8 cellular contexts compared by ENCODE assay signal in genomic region chrX:40579880-40580536, GRCh38. TPM values are rescaled to one million over a fixed set of nuclear protein-coding genes. Genes with fewer than 3 reads are reported as not detected.
DNase-seq lines count a peak whose midpoint lies in the region; ATAC-seq and TF ChIP-seq lines count a peak whose summit lies in the region.

No MANE protein-coding gene starts in this region.

- intact Hi-C loops in dorsolateral prefrontal cortex (cut with DNase I) = loop anchor here in 1 of 2 donors (5.0 kb wide), 2 partner anchors 67 to 152 kb away; partner anchors contain the start of gene CXorf38
- intact Hi-C loops in naive thymus-derived CD4-positive, alpha-beta T cell (cut with micrococcal nuclease) = loop anchor here (1.0 to 10.0 kb wide), 10 partner anchors 9 to 1775 kb away; partner anchors contain the start of genes CXorf38 (in 2 of the 2), USP9X (in 2 of the 2), MED14 (in 1 of the 2) and MID1IP1 (in 1 of the 2)

- H3K27me3 Mint-ChIP-seq in naive thymus-derived CD4-positive, alpha-beta T cell = no peaks in the 10 kb centered on the region

- ATAC-seq in GM21367 (IDR thresholded peaks at IDR 0.05; ENCODE audit: unreplicated experiment) = peak; percentile 40
- peak; percentile 55 for ATAC-seq in naive thymus-derived CD4-positive, alpha-beta T cell
- ATAC-seq in GM21381 (IDR thresholded peaks at IDR 0.05; ENCODE audit: unreplicated experiment) = no peak

- POLR2A ChIA-PET in naive thymus-derived CD4-positive, alpha-beta T cell (lab: Charles Lee) = interaction anchor here (0.6 to 2.6 kb wide), 7 partner anchors 9 to 155 kb away, joined by 3 to 10 read pairs (median 3); partner anchors contain the start of genes CXorf38 and MED14

- H3K36me3 Mint-ChIP-seq in naive thymus-derived CD4-positive, alpha-beta T cell = peaks cover 0 to 4% (median 0%) of the 10 kb centered on the region in 5 donors

- CTCF ChIA-PET in naive thymus-derived CD4-positive, alpha-beta T cell (lab: Charles Lee) = no interaction called here

- DNase-seq in BE2C = no peak
- peak; percentile 6 for DNase-seq in NB4 (ENCODE audit: low read depth)
- DNase-seq in dorsolateral prefrontal cortex = no peak
- no peak for DNase-seq in naive thymus-derived CD4-positive, alpha-beta T cell
- DNase-seq in stimulated activated CD4-positive, alpha-beta T cell treated with anti-CD3 and anti-CD28 coated beads, Interleukin-1b, Interleukin-23, amount 100 ng/mL, for 48 hours = no peak
- no peak for DNase-seq in NCI-H187 (lab: John Stamatoyannopoulos, UW)

- H3K27ac Mint-ChIP-seq in naive thymus-derived CD4-positive, alpha-beta T cell = peak overlapping the region; percentile 87 to 96 (median 95)

- H3K27ac ChIP-seq in dorsolateral prefrontal cortex = peak overlapping the region in 55 of 59 donors; percentile 36 to 88 (median 80)
- peak overlapping the region; percentile 90 for H3K27ac ChIP-seq in naive thymus-derived CD4-positive, alpha-beta T cell (ENCODE audit: low read depth, low read length)

- no peak for TF ChIP-seq CTCF in BE2C (IDR thresholded peaks at IDR 0.05; ENCODE audit: low read depth, low read length)
- no peak for TF ChIP-seq CTCF in NB4 (IDR thresholded peaks at IDR 0.05; ENCODE audit: low read depth, low read length)
- no peak for TF ChIP-seq CTCF in dorsolateral prefrontal cortex (IDR thresholded peaks at IDR 0.05 in 54 of 56, conservative IDR thresholded peaks at IDR 0.05 in 2 of 56; ENCODE audit: low read depth in 1 of 56, partially characterized antibody in 56 of 56)

- no peaks in the 10 kb centered on the region for H3K9me3 ChIP-seq in BE2C
- no peaks in the 10 kb centered on the region for H3K9me3 ChIP-seq in naive thymus-derived CD4-positive, alpha-beta T cell (ENCODE audit: control insufficient read depth in 2 of 3, low read length in 3 of 3)

- peaks cover 17 to 32% (median 28%) of the 10 kb centered on the region in 7 donors for H3K4me1 Mint-ChIP-seq in naive thymus-derived CD4-positive, alpha-beta T cell

- H3K27me3 ChIP-seq in BE2C (no peaks in the 10 kb centered on the region), dorsolateral prefrontal cortex (peaks cover 0 to 78% (median 10%) of the 10 kb centered on the region in 45 donors)
- H3K27me3 ChIP-seq in naive thymus-derived CD4-positive, alpha-beta T cell (ENCODE audit: control insufficient read depth in 2 of 2, insufficient read depth in 2 of 2, low read length in 2 of 2) = no peaks in the 10 kb centered on the region

- H3K4me1 ChIP-seq in BE2C = no peaks in the 10 kb centered on the region
- peaks cover 13 to 16% of the 10 kb centered on the region in 2 donors for H3K4me1 ChIP-seq in naive thymus-derived CD4-positive, alpha-beta T cell (ENCODE audit: control insufficient read depth in 2 of 2, insufficient read depth in 2 of 2, low read length in 2 of 2)

- no peak for TF ChIP-seq POLR2A in NB4 (IDR thresholded peaks at IDR 0.05; ENCODE audit: extremely low read depth, insufficient read length)

- peak overlapping the region; percentile 92 to 98 (median 94) for H3K4me3 Mint-ChIP-seq in naive thymus-derived CD4-positive, alpha-beta T cell

- no peaks in the 10 kb centered on the region for H3K36me3 ChIP-seq in BE2C
- no peaks in the 10 kb centered on the region for H3K36me3 ChIP-seq in naive thymus-derived CD4-positive, alpha-beta T cell (ENCODE audit: control insufficient read depth in 2 of 3, insufficient read depth in 3 of 3, low read length in 3 of 3)

- H3K4me3 ChIP-seq in BE2C (ENCODE audit: low read depth, low read length) (peak overlapping the region; percentile 74), NB4 (ENCODE audit: low read depth, low read length) (peak overlapping the region; percentile 79), dorsolateral prefrontal cortex (peak overlapping the region; percentile 40 to 85 (median 71))
- H3K4me3 ChIP-seq in naive thymus-derived CD4-positive, alpha-beta T cell (ENCODE audit: low read length) = peak overlapping the region; percentile 81

- H3K9me3 Mint-ChIP-seq in naive thymus-derived CD4-positive, alpha-beta T cell = peaks cover 0 to 3% (median 0%) of the 10 kb centered on the region in 11 donors

RNA-seq across cellular contexts. Expression of gene ATP6AP2, which starts 0.8 kb away (rescaled TPM):
- 150 TPM for polyA plus RNA-seq in BE2C (2012; ENCODE audit: insufficient read depth, insufficient read length, low read depth)
- total RNA-seq in dorsolateral prefrontal cortex = 100 to 1,000 TPM in 117 of 120 experiments, 10 to 100 TPM in 3; 86.2 to 263 (median 179) TPM
- total RNA-seq in naive thymus-derived CD4-positive, alpha-beta T cell = 10 to 100 TPM; 72.0 to 98.6 (median 82.5) TPM
- 100 to 1,000 TPM; 183 to 195 TPM for polyA plus RNA-seq in naive thymus-derived CD4-positive, alpha-beta T cell

RNA-seq across cellular contexts. Expression of gene MPC1L, which starts 43.2 kb away (rescaled TPM):
- polyA plus RNA-seq in BE2C (2012; ENCODE audit: insufficient read depth, insufficient read length, low read depth) = not detected
- not detected for total RNA-seq in dorsolateral prefrontal cortex
- not detected for total RNA-seq in naive thymus-derived CD4-positive, alpha-beta T cell
- polyA plus RNA-seq in naive thymus-derived CD4-positive, alpha-beta T cell = not detected
